17 cellular contexts compared by ENCODE assay signal in the genomic region with DNA sequence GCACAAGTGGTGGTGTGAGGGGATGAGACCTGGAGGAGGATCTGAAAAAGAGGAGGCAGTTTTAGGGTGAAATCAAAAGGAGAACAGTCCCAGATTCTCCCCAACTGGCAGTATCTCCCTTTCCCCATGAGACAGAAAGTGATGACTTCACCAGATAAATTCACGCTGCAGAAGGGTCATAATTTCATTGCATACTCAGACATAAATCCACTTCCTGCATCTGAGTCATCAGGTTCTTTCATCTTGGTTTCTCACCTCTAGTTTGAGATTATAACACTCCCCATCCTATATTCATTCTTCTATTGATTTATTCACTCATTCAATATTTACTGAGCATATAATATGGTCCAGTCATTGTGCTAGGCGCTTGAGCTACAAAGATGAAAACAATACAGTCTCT.
DNase-seq lines count a peak whose midpoint lies in the region; ATAC-seq and TF ChIP-seq lines count a peak whose summit lies in the region.
"Had no signal": no experiment of that assay in that cellular context is flagged by ENCODE, and none has a peak within 500 bp of the region (broad histone marks: within the 10 kb centered on the region; RNA-seq: fewer than 3 reads in every experiment).

No MANE protein-coding gene starts in this region.

- no peaks in the 10 kb centered on the region for H3K27me3 ChIP-seq in CD4-positive, alpha-beta T cell (ENCODE audit: control insufficient read depth, insufficient read depth, low read length)
- no peaks in the 10 kb centered on the region for H3K27me3 ChIP-seq in foreskin keratinocyte
- H3K27me3 ChIP-seq: hepatocyte, tibial nerve had no signal

- H3K27ac Mint-ChIP-seq in CD4-positive, alpha-beta T cell: no peak overlapping the region
- H3K27ac Mint-ChIP-seq: IgD-negative memory B cell had no signal

- no peaks in the 10 kb centered on the region for H3K27me3 Mint-ChIP-seq in CD4-positive, alpha-beta T cell
- H3K27me3 Mint-ChIP-seq: IgD-negative memory B cell had no signal

- H3K9me3 Mint-ChIP-seq in CD4-positive, alpha-beta T cell: no peaks in the 10 kb centered on the region
- H3K9me3 Mint-ChIP-seq: IgD-negative memory B cell had no signal

- TF ChIP-seq CTCF in CD4-positive, alpha-beta T cell (IDR thresholded peaks at IDR 0.05): no peak
- TF ChIP-seq CTCF in RWPE1 (conservative IDR thresholded peaks at IDR 0.05; ENCODE audit: low read depth) (no peak), foreskin keratinocyte (conservative IDR thresholded peaks at IDR 0.05) (no peak), OCI-LY7 (conservative IDR thresholded peaks at IDR 0.05; ENCODE audit: low read length) (no peak)

- no peak for DNase-seq in CD4-positive, alpha-beta T cell
- DNase-seq in ELR (ENCODE audit: low read depth) (peak; percentile 77), RWPE1 (ENCODE audit: low spot score) (peak; percentile 26), foreskin keratinocyte (peak; percentile 44 to 72), GF-D8 (lab: John Stamatoyannopoulos, UW) (no peak), RPMI8226 (no peak), OCI-LY7 (ENCODE audit: low spot score) (no peak)
- DNase-seq: activated gamma-delta T cell; DMS79; effector CD4-positive, alpha-beta T cell; NCI-H2171 treated with DMSO at 0.1 percent for 48 hours; SIG-M5; WERI-Rb-1 had no signal

- H3K4me3 Mint-ChIP-seq in CD4-positive, alpha-beta T cell: no peak overlapping the region
- H3K4me3 Mint-ChIP-seq: IgD-negative memory B cell had no signal

- H3K36me3 Mint-ChIP-seq in CD4-positive, alpha-beta T cell (ENCODE audit: low read depth): no peaks in the 10 kb centered on the region
- H3K36me3 Mint-ChIP-seq: IgD-negative memory B cell had no signal

- H3K4me1 ChIP-seq in foreskin keratinocyte (peaks cover 22% of the 10 kb centered on the region), OCI-LY7 (ENCODE audit: insufficient read depth, low read length, poor library complexity, severe bottlenecking) (no peaks in the 10 kb centered on the region)
- H3K4me1 ChIP-seq: tibial nerve had no signal

- intact Hi-C loops in CD4-positive, alpha-beta T cell (cut with DNase I, micrococcal nuclease): no loop called here
- intact Hi-C loops in OCI-LY7 (cut with micrococcal nuclease; ENCODE audit: unreplicated experiment): no loop called here

- H2AFZ ChIP-seq in OCI-LY7 (ENCODE audit: low read length): no peak overlapping the region
- H2AFZ ChIP-seq: hepatocyte had no signal

- H3K4me1 Mint-ChIP-seq in CD4-positive, alpha-beta T cell (ENCODE audit: low read depth): peaks cover 8% of the 10 kb centered on the region
- H3K4me1 Mint-ChIP-seq: IgD-negative memory B cell had no signal

- peak; percentile 34 for ATAC-seq in CD4-positive, alpha-beta T cell (ENCODE audit: poor library complexity)
- ATAC-seq in foreskin keratinocyte (peak; percentile 89), GM21737 (IDR thresholded peaks at IDR 0.05; ENCODE audit: unreplicated experiment) (no peak)

- no peaks in the 10 kb centered on the region for H3K79me2 ChIP-seq in OCI-LY7 (ENCODE audit: insufficient read depth, low read depth, low read length)
- H3K79me2 ChIP-seq: hepatocyte had no signal

- H3K9me3 ChIP-seq in CD4-positive, alpha-beta T cell (ENCODE audit: control insufficient read depth, low read length): no peaks in the 10 kb centered on the region
- H3K9me3 ChIP-seq in OCI-LY7 (ENCODE audit: low read length): no peaks in the 10 kb centered on the region
- H3K9me3 ChIP-seq: tibial nerve had no signal

- H3K27ac ChIP-seq in CD4-positive, alpha-beta T cell (ENCODE audit: low read depth, low read length): no peak overlapping the region
- H3K27ac ChIP-seq in RWPE1 (no peak overlapping the region), foreskin keratinocyte (peak overlapping the region; percentile 66), OCI-LY7 (ENCODE audit: low read depth, low read length, poor library complexity, severe bottlenecking) (no peak overlapping the region)
- H3K27ac ChIP-seq: hepatocyte, tibial nerve, WERI-Rb-1 had no signal

- no peak overlapping the region for H3K4me3 ChIP-seq in OCI-LY7 (ENCODE audit: low read depth, low read length, poor library complexity, severe bottlenecking)
- H3K4me3 ChIP-seq: hepatocyte, tibial nerve had no signal

- CTCF ChIA-PET in CD4-positive, alpha-beta T cell (lab: Charles Lee): no interaction called here
- CTCF ChIA-PET in RWPE1 (lab: Yijun Ruan, JAX): no interaction called here
- CTCF ChIA-PET in OCI-LY7 (lab: Charles Lee; ENCODE audit: unreplicated experiment): no interaction called here

- H3K9me2 ChIP-seq in OCI-LY7 (ENCODE audit: insufficient read depth, low read length): no peaks in the 10 kb centered on the region

- H4K20me1 ChIP-seq in OCI-LY7 (ENCODE audit: insufficient read depth, low read length): no peaks in the 10 kb centered on the region

- H3K4me2 ChIP-seq in OCI-LY7 (ENCODE audit: low read length): no peak overlapping the region
- H3K4me2 ChIP-seq: hepatocyte had no signal

- H3K36me3 ChIP-seq in OCI-LY7 (ENCODE audit: insufficient read depth, low read length): no peaks in the 10 kb centered on the region
- H3K36me3 ChIP-seq: tibial nerve, WERI-Rb-1 had no signal

- BruUV-seq in OCI-LY7 (replicated peaks; lab: Mats Ljungman, UMichigan): no TSS peak

- POLR2A ChIA-PET in CD4-positive, alpha-beta T cell (lab: Charles Lee): no interaction called here
- POLR2A ChIA-PET in RWPE1 (lab: Yijun Ruan, JAX; ENCODE audit: low non-redundant PET) (no interaction called here), OCI-LY7 (lab: Charles Lee) (interaction anchor here (1.2 kb wide), 1 partner anchor 18 kb away, joined by 3 read pairs; no protein-coding TSS in a partner anchor)

Comparison
In these comparisons a context has a peak if more than half of its experiments do, and no peak if none do; other contexts are left out.
1. DNase-seq: peak in ELR (single experiment), RWPE1 (single experiment) and foreskin keratinocyte (2 of 2); none in CD4-positive, alpha-beta T cell (0 of 10), GF-D8 (single experiment), RPMI8226 (single experiment) and OCI-LY7 (single experiment).